Comparison of ENCODE assay signal across 20 cellular contexts in the genomic region with DNA sequence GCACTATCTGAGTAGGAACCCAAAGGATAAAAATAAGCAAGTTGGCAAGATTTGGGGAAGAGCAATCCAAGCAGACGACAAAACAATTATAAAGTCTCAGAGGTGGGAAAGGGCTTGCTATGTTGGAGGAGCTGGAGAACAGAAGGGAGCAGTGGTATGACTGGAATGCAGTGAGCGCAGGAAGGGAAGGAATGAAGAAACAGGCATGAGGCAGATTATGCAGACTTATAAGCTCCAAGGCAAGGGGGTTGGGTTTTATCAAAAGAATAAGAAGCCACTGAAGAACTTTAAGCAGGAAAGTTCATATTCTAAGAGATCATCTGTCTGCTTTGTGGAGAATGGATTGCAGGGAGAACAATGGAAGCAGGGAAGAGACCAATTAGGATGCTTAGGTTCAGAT. TPM values are rescaled to one million over a fixed set of nuclear protein-coding genes. Genes with fewer than 3 reads are reported as not detected.
DNase-seq lines count a peak whose midpoint lies in the region; ATAC-seq and TF ChIP-seq lines count a peak whose summit lies in the region.
"Had no signal": no experiment of that assay in that cellular context is flagged by ENCODE, and none has a peak within 500 bp of the region (broad histone marks: within the 10 kb centered on the region; RNA-seq: fewer than 3 reads in every experiment).

No MANE protein-coding gene starts in this region.

- no peaks in the 10 kb centered on the region; the same call in 1 of the 2 replicates for H3K4me1 ChIP-seq in IMR-90 (ENCODE audit: control insufficient read depth, insufficient read depth, low read length)
- H3K4me1 ChIP-seq in mesendoderm (ENCODE audit: control insufficient read depth, low read depth, low read length) = no peaks in the 10 kb centered on the region
- H3K4me1 ChIP-seq in heart left ventricle = no peaks in the 10 kb centered on the region
- H3K4me1 ChIP-seq: colonic mucosa, stomach had no signal

- H2AK9ac ChIP-seq in IMR-90 (replicated peaks; ENCODE audit: low read depth, low read length, poor library complexity) = no peak overlapping the region

- POLR2A ChIA-PET in IMR-90 (lab: Charles Lee; ENCODE audit: unreplicated experiment) = interaction anchor here (0.6 kb wide), 1 partner anchor 20 kb away, joined by 9 read pairs; no protein-coding TSS in a partner anchor

- WGBS in IMR-90 (ENCODE audit: extremely low coverage in 2 of 2, insufficient read length in 1 of 2), 2 experiments = 40% methylated on average over 2 of the region's 2 CpGs; no CpG with 5 or more reads in 1 of the 2 experiments
- no CpG with 5 or more reads among the region's 2 CpGs for WGBS in mesendoderm (ENCODE audit: extremely low coverage, insufficient coverage, low lambda C conversion rate)
- WGBS in heart left ventricle, 4 donors = 68 to 90% (median 76%) methylated on average over 2 of the region's 2 CpGs

- BruUV-seq in IMR-90 (replicated peaks; lab: Mats Ljungman, UMichigan) = no TSS peak

- H2AFZ ChIP-seq in IMR-90 (replicated peaks; ENCODE audit: low read length, poor library complexity) = no peak overlapping the region

- H3K9me3 Mint-ChIP-seq in mesothelial cell of epicardium = peaks cover 12% of the 10 kb centered on the region

- H3K18ac ChIP-seq in IMR-90 (ENCODE audit: low read depth, low read length) (no peak overlapping the region), mesendoderm (ENCODE audit: low read length) (no peak overlapping the region)

- H3K9me3 ChIP-seq in IMR-90 (ENCODE audit: control insufficient read depth, insufficient read depth, low read length) (no peaks in the 10 kb centered on the region), heart left ventricle (no peaks in the 10 kb centered on the region)
- H3K9me3 ChIP-seq: colonic mucosa, stomach had no signal

- H2AK5ac ChIP-seq in IMR-90 (ENCODE audit: low read depth, low read length) (no peak overlapping the region), mesendoderm (ENCODE audit: low read length) (no peak overlapping the region)

- H3K27ac ChIP-seq in IMR-90 (ENCODE audit: insufficient read depth, low read length) = no peak overlapping the region
- H3K27ac ChIP-seq in mesendoderm (ENCODE audit: low read depth, low read length) = no peak overlapping the region
- H3K27ac ChIP-seq in heart left ventricle = no peak overlapping the region
- H3K27ac ChIP-seq: colonic mucosa, skin epidermis, stomach had no signal

- peak overlapping the region; percentile 75; the same call in 1 of the 2 replicates for H2BK20ac ChIP-seq in IMR-90 (ENCODE audit: low read depth, low read length)

- H3K56ac ChIP-seq in IMR-90 (ENCODE audit: extremely low read depth, insufficient read depth, low read length) = no peak overlapping the region
- H3K56ac ChIP-seq in mesendoderm (ENCODE audit: low read length) = no peak overlapping the region

- in situ Hi-C loops in IMR-90 (cut with MboI; ENCODE audit: low sequenced_read_pairs) = no loop called here

- peak; percentile 99 for ATAC-seq in IMR-90 (ENCODE audit: low read depth)
- ATAC-seq in heart left ventricle = no peak
- no peak for ATAC-seq in GM18873 (IDR thresholded peaks at IDR 0.05; ENCODE audit: low FRiP score, unreplicated experiment)
- ATAC-seq: esophagus mucosa had no signal

- no peaks in the 10 kb centered on the region for H3K79me2 ChIP-seq in mesendoderm (ENCODE audit: control insufficient read depth, insufficient read depth, low read length)

- peak overlapping the region; percentile 25; the same call in 1 of the 2 replicates for H3K4me2 ChIP-seq in IMR-90 (ENCODE audit: low read depth, low read length)
- H3K4me2 ChIP-seq in mesendoderm (ENCODE audit: low read length) = no peak overlapping the region

- H3K27me3 ChIP-seq in IMR-90 (ENCODE audit: control insufficient read depth, insufficient read depth, low read length) = no peaks in the 10 kb centered on the region
- H3K27me3 ChIP-seq in mesendoderm (ENCODE audit: insufficient read depth, low read length, poor library complexity) = no peaks in the 10 kb centered on the region
- H3K27me3 ChIP-seq in heart left ventricle = no peaks in the 10 kb centered on the region
- H3K27me3 ChIP-seq: colonic mucosa, stomach had no signal

- H4K91ac ChIP-seq in IMR-90 (ENCODE audit: insufficient read depth, low read depth, low read length) = 0 out of 2 replicates have a peak overlapping the region, but pooled peaks have one; percentile 13

- no peak overlapping the region for H4K5ac ChIP-seq in IMR-90 (ENCODE audit: low read depth, low read length)
- no peak overlapping the region for H4K5ac ChIP-seq in mesendoderm (ENCODE audit: low read length)

- H3K4me3 ChIP-seq in IMR-90 (ENCODE audit: insufficient read depth, low read depth, low read length) (no peak overlapping the region), mesendoderm (ENCODE audit: low read length) (no peak overlapping the region), heart left ventricle (no peak overlapping the region)
- H3K4me3 ChIP-seq: colonic mucosa, lung, skin epidermis, stomach had no signal

- no peak for TF ChIP-seq CTCF in AG09319 (IDR thresholded peaks at IDR 0.05; ENCODE audit: low read depth, low read length)
- no peak for TF ChIP-seq CTCF in IMR-90 (conservative IDR thresholded peaks at IDR 0.05; ENCODE audit: low read depth, low read length)
- TF ChIP-seq CTCF in mesothelial cell of epicardium (IDR thresholded peaks at IDR 0.05; ENCODE audit: unreplicated experiment) = no peak
- no peak for TF ChIP-seq CTCF in heart left ventricle (IDR thresholded peaks at IDR 0.05)

- peaks cover 36% of the 10 kb centered on the region for H3K36me3 Mint-ChIP-seq in mesothelial cell of epicardium

- no peak overlapping the region for H3K4me3 Mint-ChIP-seq in mesothelial cell of epicardium
- H3K4me3 Mint-ChIP-seq: activated naive CD8-positive, alpha-beta T cell had no signal

- TF ChIP-seq POLR2A in IMR-90 (IDR thresholded peaks at IDR 0.05; ENCODE audit: low read depth, low read length) (no peak), heart left ventricle (IDR thresholded peaks at IDR 0.05) (no peak)

- H3K23ac ChIP-seq in IMR-90 (ENCODE audit: low read depth, low read length) (no peak overlapping the region), mesendoderm (ENCODE audit: low read length) (no peak overlapping the region)

- no peaks in the 10 kb centered on the region for H4K20me1 ChIP-seq in IMR-90 (ENCODE audit: insufficient read depth, low read length)

- DNase-seq in AG09319 (ENCODE audit: extremely low read depth, low read depth) (peak; percentile 7), IMR-90 (peak; percentile 76), dedifferentiated amniotic fluid mesenchymal stem cell (ENCODE audit: extremely low spot score) (peak; percentile 45), mesendoderm (peak; percentile 83), DMS 273 treated with DMSO at 0.1 percent for 48 hours (lab: John Stamatoyannopoulos, UW) (no peak), mesothelial cell of epicardium (ENCODE audit: low spot score in 2 of 2, unreplicated experiment in 2 of 2) (no peak), heart left ventricle (no peak)
- DNase-seq: activated CD4-positive, alpha-beta T cell treated with anti-CD3 and anti-CD28 coated beads for 48 hours; activated T-cell treated with anti-CD3 and anti-CD28 coated beads for 4 hours; AML-193; colonic mucosa; DMS79 treated with DMSO at 0.1 percent for 48 hours; stomach had no signal

- H3K27ac Mint-ChIP-seq in mesothelial cell of epicardium = no peak overlapping the region
- H3K27ac Mint-ChIP-seq: activated naive CD8-positive, alpha-beta T cell had no signal

- no peak overlapping the region for H2BK15ac ChIP-seq in IMR-90 (ENCODE audit: low read depth, low read length)
- H2BK15ac ChIP-seq in mesendoderm (replicated peaks; ENCODE audit: low read depth) = no peak overlapping the region

- peak overlapping the region; percentile 75 for H2BK120ac ChIP-seq in IMR-90 (ENCODE audit: low read depth, low read length)
- no peak overlapping the region for H2BK120ac ChIP-seq in mesendoderm (ENCODE audit: low read depth, low read length)

- CTCF ChIA-PET in IMR-90 (lab: Yijun Ruan, JAX) = no interaction called here

- H3K79me1 ChIP-seq in IMR-90 (ENCODE audit: low read depth in 1 of 2, low read length in 2 of 2) (no peaks in the 10 kb centered on the region), mesendoderm (ENCODE audit: low read length) (no peaks in the 10 kb centered on the region)

- no peaks in the 10 kb centered on the region for H3K27me3 Mint-ChIP-seq in mesothelial cell of epicardium (ENCODE audit: low read depth)
- H3K27me3 Mint-ChIP-seq: activated naive CD8-positive, alpha-beta T cell had no signal

- TF ChIP-seq RAD21 in IMR-90 (IDR thresholded peaks at IDR 0.05; ENCODE audit: low read length) = no peak

- peak overlapping the region; percentile 67; the same call in 1 of the 2 replicates for H3K14ac ChIP-seq in IMR-90 (replicated peaks; ENCODE audit: low read depth, low read length)

- H4K8ac ChIP-seq in IMR-90 (ENCODE audit: low read depth in 2 of 2, low read length in 2 of 2) (peak overlapping the region in 1 of 2 experiments; percentile 66; a peak in 1 of 4 replicates), mesendoderm (ENCODE audit: low read depth, low read length) (no peak overlapping the region)

- H2BK5ac ChIP-seq in IMR-90 (ENCODE audit: low read depth, low read length, poor library complexity, severe bottlenecking) = peak overlapping the region; percentile 25
- no peak overlapping the region for H2BK5ac ChIP-seq in mesendoderm (ENCODE audit: low read length)

- H3K4me1 Mint-ChIP-seq in mesothelial cell of epicardium = peaks cover 10% of the 10 kb centered on the region

- H3K36me3 ChIP-seq in IMR-90 (ENCODE audit: control insufficient read depth, insufficient read depth, low read length) (peaks cover 7% of the 10 kb centered on the region), mesendoderm (ENCODE audit: control insufficient read depth, insufficient read depth, low read length) (no peaks in the 10 kb centered on the region), heart left ventricle (peaks cover 0 to 24% (median 16%) of the 10 kb centered on the region in 9 donors)
- H3K36me3 ChIP-seq: colonic mucosa had no signal

- intact Hi-C loops in IMR-90 (cut with micrococcal nuclease) = no loop called here
- intact Hi-C loops in heart left ventricle (cut with DNase I) = no loop called here

- peak overlapping the region; percentile 28; the same call in 1 of the 2 replicates for H3K4ac ChIP-seq in IMR-90 (ENCODE audit: low read depth, low read length)
- no peak overlapping the region for H3K4ac ChIP-seq in mesendoderm (ENCODE audit: low read depth, low read length)

- no peaks in the 10 kb centered on the region for H3K9me1 ChIP-seq in IMR-90 (ENCODE audit: insufficient read depth, low read length)

- H3K9ac ChIP-seq in IMR-90 (ENCODE audit: low read depth, low read length) (no peak overlapping the region), mesendoderm (ENCODE audit: low read length) (no peak overlapping the region)

- dilution Hi-C loops in IMR-90 (cut with HindIII; ENCODE audit: low sequenced_read_pairs, unreplicated experiment) = no loop called here

RNA-seq across cellular contexts. Expression of gene PGM2L1, which starts 31.7 kb away (rescaled TPM):
- total RNA-seq in IMR-90 (2012; rRNA removed) = 1.8 and 2.8 TPM in 2 replicates
- polyA plus RNA-seq in IMR-90 (2012; rRNA removed) = 0.62 and 0.72 TPM in 2 replicates
- polyA plus RNA-seq in IMR-90 (2012; cell fraction: cytosol; rRNA removed) = 0.12 and 0.14 TPM in 2 replicates
- 0.83 and 1.0 TPM in 2 replicates for polyA plus RNA-seq in IMR-90 (2012; cell fraction: nucleus; rRNA removed; ENCODE audit: low replicate concordance)
- polyA plus RNA-seq in mesendoderm (2013, experiment 1 of 2) = 12.0 TPM
- polyA plus RNA-seq in mesendoderm (2013, experiment 2 of 2) = 12.1 TPM
- total RNA-seq in mesothelial cell of epicardium = 15.7 to 18.6 TPM (median 15.7 TPM) in 3 replicates
- total RNA-seq in heart left ventricle = 1 to 10 TPM; 1.4 to 3.1 (median 1.8) TPM
- 1 to 10 TPM in 1 of 2 donors, under 1 TPM in 1; 0.57 to 2.3 TPM for polyA plus RNA-seq in heart left ventricle

RNA-seq across cellular contexts. Expression of gene P4HA3, which starts 55.1 kb away (rescaled TPM):
- 2.8 and 2.9 TPM in 2 replicates for total RNA-seq in IMR-90 (2012; rRNA removed)
- 4.9 and 5.7 TPM in 2 replicates for polyA plus RNA-seq in IMR-90 (2012; rRNA removed)
- polyA plus RNA-seq in IMR-90 (2012; cell fraction: cytosol; rRNA removed) = 4.4 and 4.5 TPM in 2 replicates
- polyA plus RNA-seq in IMR-90 (2012; cell fraction: nucleus; rRNA removed; ENCODE audit: low replicate concordance) = 2.0 and 4.4 TPM in 2 replicates
- polyA plus RNA-seq in mesendoderm (2013, experiment 1 of 2) = 0.10 TPM
- polyA plus RNA-seq in mesendoderm (2013, experiment 2 of 2) = 0.01 TPM
- 1.4 to 1.7 TPM (median 1.6 TPM) in 3 replicates for total RNA-seq in mesothelial cell of epicardium
- total RNA-seq in heart left ventricle = 1 to 10 TPM in 2 of 9 donors, under 1 TPM in 4, not detected in 3; 0.15 to 1.2 (median 0.38) TPM
- polyA plus RNA-seq in heart left ventricle = under 1 TPM in 1 of 2 donors, not detected in 1; 0.98 TPM
- total RNA-seq: T-helper 2 cell treated with Interferon-gamma antibody and Interleukin-4, amounts not matched to agents 100 ng/mL and 5 ng/mL, for 36 hours had no signal
- polyA plus RNA-seq: neural cell had no signal

Comparison
In these comparisons a context has a peak if more than half of its experiments do, and no peak if none do; other contexts are left out.
1. DNase-seq: peak in AG09319 (single experiment), IMR-90 (single experiment), dedifferentiated amniotic fluid mesenchymal stem cell (single experiment) and mesendoderm (single experiment); none in DMS 273 treated with DMSO at 0.1 percent for 48 hours (single experiment), mesothelial cell of epicardium (0 of 2) and heart left ventricle (0 of 5).